Comparison of ENCODE assay signal across 8 cellular contexts in genomic region chr6:149567194-149567586, GRCh38. TPM values are rescaled to one million over a fixed set of nuclear protein-coding genes. Genes with fewer than 3 reads are reported as not detected.
A peak's percentile ranks its signal among the peaks of the same experiment; 100 is the strongest.
DNase-seq lines count a peak whose midpoint lies in the region; ATAC-seq and TF ChIP-seq lines count a peak whose summit lies in the region.

No MANE protein-coding gene starts in this region.

- no peaks in the 10 kb centered on the region for H3K36me3 ChIP-seq in GM06990 (ENCODE audit: control insufficient read depth, insufficient read depth, low read length)
- 0 out of 2 replicates have a peak, but pooled peaks cover 2% of the 10 kb centered on the region for H3K36me3 ChIP-seq in OCI-LY7 (ENCODE audit: insufficient read depth, low read length)
- no peaks in the 10 kb centered on the region for H3K36me3 ChIP-seq in esophagus (ENCODE audit: control insufficient read depth in 2 of 2, insufficient read depth in 2 of 2, low read length in 1 of 2)
- no peaks in the 10 kb centered on the region for H3K36me3 ChIP-seq in prostate gland

- H3K27me3 ChIP-seq in GM06990 (replicated peaks; ENCODE audit: control insufficient read depth, insufficient read depth, low read length) (no peaks in the 10 kb centered on the region), esophagus (ENCODE audit: control insufficient read depth in 1 of 2, insufficient read depth in 2 of 2, low read length in 2 of 2) (no peaks in the 10 kb centered on the region), prostate gland (replicated peaks; ENCODE audit: insufficient read depth) (no peaks in the 10 kb centered on the region)

- TF ChIP-seq POLR2A in prostate gland (IDR thresholded peaks at IDR 0.05), result no peak

- H3K27ac ChIP-seq in OCI-LY7 (ENCODE audit: low read depth, low read length, poor library complexity, severe bottlenecking) (peak overlapping the region; percentile 79), esophagus (ENCODE audit: low read depth in 2 of 2, low read length in 1 of 2) (peak overlapping the region; percentile 88), prostate gland (peak overlapping the region in 1 of 2 donors; percentile 92)

- peak overlapping the region; percentile 84 for H3K4me2 ChIP-seq in OCI-LY7 (ENCODE audit: low read length)

- H3K79me2 ChIP-seq in OCI-LY7 (ENCODE audit: insufficient read depth, low read depth, low read length), result peaks cover 45% of the 10 kb centered on the region

- 29 to 32% methylated on average over 12 of the region's 12 CpGs for WGBS in esophagus, 2 donors
- WGBS in prostate gland, result 34% methylated on average over 12 of the region's 12 CpGs

- H3K4me1 ChIP-seq in OCI-LY7 (ENCODE audit: insufficient read depth, low read length, poor library complexity, severe bottlenecking), result peaks cover 30% of the 10 kb centered on the region
- peaks cover 2% of the 10 kb centered on the region in 2 donors for H3K4me1 ChIP-seq in esophagus (ENCODE audit: control insufficient read depth in 2 of 2, insufficient read depth in 2 of 2, low read length in 1 of 2)
- H3K4me1 ChIP-seq in prostate gland (replicated peaks), result no peaks in the 10 kb centered on the region

- CTCF ChIA-PET in OCI-LY7 (lab: Charles Lee; ENCODE audit: unreplicated experiment), result no interaction called here

- H2AFZ ChIP-seq in OCI-LY7 (ENCODE audit: low read length), result peak overlapping the region; percentile 87

- H3K9me2 ChIP-seq in OCI-LY7 (ENCODE audit: insufficient read depth, low read length), result no peaks in the 10 kb centered on the region

- no peak for ATAC-seq in HG03378 (IDR thresholded peaks at IDR 0.05; ENCODE audit: unreplicated experiment)

- POLR2A ChIA-PET in OCI-LY7 (lab: Charles Lee), result no interaction called here

- intact Hi-C loops in OCI-LY7 (cut with micrococcal nuclease; ENCODE audit: unreplicated experiment) (loop anchor here (1.0 to 10.0 kb wide), 3 partner anchors 150 to 358 kb away; partner anchors contain the start of gene RAET1G), prostate gland (cut with DNase I) (loop anchor here (10.0 kb wide), 4 partner anchors 78 to 358 kb away; partner anchors contain the start of genes KATNA1, LATS1, LRP11 and RAET1G)

- H3K4me3 ChIP-seq in GM06990 (replicated peaks; ENCODE audit: low read depth, low read length) (peak overlapping the region; percentile 98), OCI-LY7 (ENCODE audit: low read depth, low read length, poor library complexity, severe bottlenecking) (peak overlapping the region; percentile 97), esophagus (ENCODE audit: low read depth in 1 of 2, low read length in 2 of 2) (peak overlapping the region; percentile 71 to 94), prostate gland (peak overlapping the region; percentile 79 to 94)

- DNase-seq in GM06990 (ENCODE audit: extremely low read depth, insufficient read length) (no peak), OCI-LY7 (ENCODE audit: low spot score) (peak; percentile 45), prostate gland (ENCODE audit: low spot score) (no peak), NCI-H1694 (lab: John Stamatoyannopoulos, UW) (no peak), NCI-H146 treated with DMSO at 0.1 percent for 48 hours (lab: John Stamatoyannopoulos, UW; ENCODE audit: unreplicated experiment) (no peak), NCI-H1048 (lab: John Stamatoyannopoulos, UW) (no peak)

- TF ChIP-seq CTCF in GM06990 (IDR thresholded peaks at IDR 0.05; ENCODE audit: insufficient read depth, low read length, poor library complexity, severe bottlenecking) (no peak), OCI-LY7 (conservative IDR thresholded peaks at IDR 0.05; ENCODE audit: low read length) (no peak), prostate gland (IDR thresholded peaks at IDR 0.05) (no peak)

- H4K20me1 ChIP-seq in OCI-LY7 (ENCODE audit: insufficient read depth, low read length), result 0 out of 2 replicates have a peak, but pooled peaks cover 14% of the 10 kb centered on the region

- no TSS peak for BruUV-seq in OCI-LY7 (replicated peaks; lab: Mats Ljungman, UMichigan)

- H3K9me3 ChIP-seq in OCI-LY7 (ENCODE audit: low read length), result no peaks in the 10 kb centered on the region
- no peaks in the 10 kb centered on the region for H3K9me3 ChIP-seq in esophagus (ENCODE audit: control insufficient read depth in 2 of 2, insufficient read depth in 1 of 2, low read depth in 1 of 2, low read length in 1 of 2)
- H3K9me3 ChIP-seq in prostate gland, result no peaks in the 10 kb centered on the region

RNA-seq across cellular contexts. Expression of gene GINM1, which starts 1.0 kb away (rescaled TPM):
- 17.2 and 17.6 TPM in 2 replicates for total RNA-seq in OCI-LY7 (2014; rRNA removed; shearing (Covaris generic))
- total RNA-seq in OCI-LY7 (2022), result 38.1 and 40.0 TPM in 2 replicates
- 10 to 100 TPM; 12.9 to 21.9 TPM for polyA plus RNA-seq in esophagus
- 10 to 100 TPM; 43.6 to 44.7 TPM for total RNA-seq in prostate gland

RNA-seq across cellular contexts. Expression of gene PPIL4, which starts 21.3 kb away (rescaled TPM):
- 21.6 and 29.2 TPM in 2 replicates for total RNA-seq in OCI-LY7 (2014; rRNA removed; shearing (Covaris generic))
- total RNA-seq in OCI-LY7 (2022) (34.0 and 36.3 TPM in 2 replicates), prostate gland (10 to 100 TPM; 23.4 to 27.2 TPM)
- 10 to 100 TPM; 10.1 to 11.3 TPM for polyA plus RNA-seq in esophagus
